In the genomic region with DNA sequence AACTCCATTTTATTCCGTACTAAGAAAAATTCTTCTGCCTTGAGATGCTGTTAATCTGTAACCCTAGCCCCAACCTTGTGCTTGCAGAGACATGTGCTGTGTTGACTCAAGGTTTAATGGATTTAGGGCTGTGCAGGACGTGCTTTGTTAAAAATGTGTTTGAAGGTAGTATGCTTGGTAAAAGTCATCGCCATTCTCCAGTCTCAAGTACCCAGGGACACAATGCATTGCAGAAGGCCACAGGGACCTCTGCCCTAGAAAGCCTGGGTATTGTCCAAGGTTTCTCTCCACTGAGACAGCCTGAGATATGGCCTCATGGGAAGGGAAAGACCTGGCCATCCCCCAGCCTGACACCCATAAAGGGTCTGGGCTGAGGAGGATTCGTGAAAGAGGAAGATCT, we compare ENCODE assay signal across 1 cellular context. TPM values are rescaled to one million over a fixed set of nuclear protein-coding genes. Genes with fewer than 3 reads are reported as not detected.
"Had no signal": no experiment of that assay in that cellular context is flagged by ENCODE, and none has a peak within 500 bp of the region (broad histone marks: within the 10 kb centered on the region; RNA-seq: fewer than 3 reads in every experiment).

No MANE protein-coding gene starts in this region.

RNA-seq across cellular contexts. Expression of gene ZNF615, which starts 50.2 kb away (rescaled TPM):
- total RNA-seq: OCI-LY7 had no signal
